ENCODE assay signal across 30 cellular contexts in the genomic region with DNA sequence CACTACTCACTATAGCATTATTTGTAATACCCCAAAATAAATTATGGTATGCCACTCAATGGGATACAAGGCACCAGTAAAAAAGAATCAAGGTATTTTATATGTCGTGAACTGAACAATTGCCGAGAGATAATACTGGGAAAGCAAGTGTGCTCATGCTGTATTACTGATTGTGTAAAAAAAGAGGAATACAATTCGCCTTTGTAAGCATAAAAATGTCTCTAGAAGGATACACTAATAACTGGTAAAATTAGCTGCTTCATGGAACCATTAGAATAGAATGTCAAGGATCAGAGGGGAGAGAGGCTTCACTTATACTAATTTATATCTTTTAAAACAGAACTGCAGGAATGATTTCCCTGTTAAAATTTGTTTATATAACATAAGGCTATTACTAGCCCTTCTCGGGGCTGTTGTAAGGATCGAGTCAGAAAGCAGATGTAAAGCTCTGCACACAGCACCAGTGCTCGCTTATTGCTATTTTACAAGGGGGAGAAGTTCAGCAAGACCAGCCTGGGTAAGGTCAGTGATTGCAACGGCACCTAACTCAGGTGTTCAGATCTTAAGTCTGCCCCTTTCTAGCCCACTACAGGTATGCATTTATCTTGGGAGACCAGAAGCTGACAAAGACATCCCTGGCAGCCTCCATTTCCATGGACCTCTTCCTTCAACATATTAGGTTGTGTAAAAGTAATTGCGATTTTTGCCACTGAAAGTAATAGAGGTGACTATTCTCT.
DNase-seq lines count a peak whose midpoint lies in the region; ATAC-seq and TF ChIP-seq lines count a peak whose summit lies in the region.
"Had no signal": no experiment of that assay in that cellular context is flagged by ENCODE, and none has a peak within 500 bp of the region (broad histone marks: within the 10 kb centered on the region; RNA-seq: fewer than 3 reads in every experiment).

No MANE protein-coding gene starts in this region.

- intact Hi-C loops in CD4-positive, alpha-beta memory T cell (cut with micrococcal nuclease): no loop called here

- H3K9me3 ChIP-seq in CD4-positive, alpha-beta memory T cell (ENCODE audit: control insufficient read depth in 1 of 2, low read length in 2 of 2): no peaks in the 10 kb centered on the region
- no peaks in the 10 kb centered on the region for H3K9me3 ChIP-seq in WERI-Rb-1 (ENCODE audit: severe bottlenecking)
- H3K9me3 ChIP-seq: prostate gland, sigmoid colon had no signal

- no peak for DNase-seq in CD4-positive, alpha-beta memory T cell
- DNase-seq in WERI-Rb-1 (no peak), anterior cingulate cortex (lab: John Stamatoyannopoulos, UW) (no peak), NCI-H1105 (lab: John Stamatoyannopoulos, UW) (no peak), D341Med (ENCODE audit: low spot score) (no peak), HuH-7.5 (ENCODE audit: low spot score) (no peak)
- DNase-seq in effector memory CD8-positive, alpha-beta T cell: no peak
- peak; percentile 11 for DNase-seq in stimulated activated CD8-positive, alpha-beta memory T cell treated with anti-CD3 and anti-CD28 coated beads, Interleukin-4, amount 100 ng/mL, for 48 hours
- DNase-seq: activated CD4-positive, alpha-beta T cell treated with anti-CD3 and anti-CD28 coated beads, Interleukin-2, amount 10 ng/mL, durations not matched to agents 7 days and 5 days; activated naive CD4-positive, alpha-beta T cell; activated T-cell treated with anti-CD3 and anti-CD28 coated beads, Interleukin-2, amount 50 U/mL, for 4 hours; H9; Kasumi-1; left ventricle myocardium superior; naive thymus-derived CD8-positive, alpha-beta T cell; NCI-H1436; NCI-H2081; NCI-H2227 treated with DMSO at 0.1 percent for 48 hours; NCI-H526; OCI-M1; sigmoid colon; stimulated activated CD4-positive, alpha-beta T cell treated with anti-CD3 and anti-CD28 coated beads, Interleukin-4, amount 100 ng/mL, for 1 hour; T-cell; trophoblast cell had no signal

- POLR2A ChIA-PET in CD4-positive, alpha-beta memory T cell (lab: Charles Lee; ENCODE audit: partially characterized antibody): no interaction called here

- H3K4me1 ChIP-seq in CD4-positive, alpha-beta memory T cell (ENCODE audit: insufficient read depth, low read length): no peaks in the 10 kb centered on the region
- H3K4me1 ChIP-seq: prostate gland had no signal

- peak overlapping the region in 4 of 7 donors; percentile 6 to 43 (median 17) for H3K27ac Mint-ChIP-seq in CD4-positive, alpha-beta memory T cell
- H3K27ac Mint-ChIP-seq in effector memory CD8-positive, alpha-beta T cell: peak overlapping the region; percentile 23 to 44
- H3K27ac Mint-ChIP-seq: activated CD4-positive, alpha-beta T cell treated with anti-CD3 and anti-CD28 coated beads, Interleukin-2, amount 10 ng/mL, durations not matched to agents 7 days and 5 days; mesothelial cell of epicardium; WTC11 had no signal

- peaks cover 49% of the 10 kb centered on the region for H3K36me3 ChIP-seq in CD4-positive, alpha-beta memory T cell (ENCODE audit: insufficient read depth, low read length)
- H3K36me3 ChIP-seq in WERI-Rb-1: peaks cover 41% of the 10 kb centered on the region

- H3K36me3 Mint-ChIP-seq in CD4-positive, alpha-beta memory T cell: peaks cover 29 to 83% of the 10 kb centered on the region in 2 donors
- H3K36me3 Mint-ChIP-seq in effector memory CD8-positive, alpha-beta T cell (ENCODE audit: insufficient read depth): peaks cover 62% of the 10 kb centered on the region

- H3K4me3 ChIP-seq in CD4-positive, alpha-beta memory T cell (ENCODE audit: low read length in 2 of 2): no peak overlapping the region
- no peak overlapping the region for H3K4me3 ChIP-seq in WERI-Rb-1 (ENCODE audit: low read depth, low read length)
- H3K4me3 ChIP-seq: coronary artery, GM12878, prostate gland, sigmoid colon had no signal

- no peaks in the 10 kb centered on the region for H3K9me3 Mint-ChIP-seq in CD4-positive, alpha-beta memory T cell
- no peaks in the 10 kb centered on the region for H3K9me3 Mint-ChIP-seq in effector memory CD8-positive, alpha-beta T cell
- H3K9me3 Mint-ChIP-seq: activated CD4-positive, alpha-beta T cell treated with anti-CD3 and anti-CD28 coated beads, Interleukin-2, amount 10 ng/mL, durations not matched to agents 7 days and 5 days; activated T-cell treated with anti-CD3 and anti-CD28 coated beads, Interleukin-2, amount 50 U/mL, for 4 hours; H9; mesothelial cell of epicardium; naive thymus-derived CD8-positive, alpha-beta T cell; T-cell; WTC11 had no signal

- no peak for ATAC-seq in effector memory CD8-positive, alpha-beta T cell (replicated peaks)
- ATAC-seq: activated T-cell treated with anti-CD3 and anti-CD28 coated beads, Interleukin-2, amount 50 U/mL, for 4 hours; GM12878; naive thymus-derived CD8-positive, alpha-beta T cell; T-cell; WTC11 had no signal

- no peak overlapping the region for H3K4me3 Mint-ChIP-seq in CD4-positive, alpha-beta memory T cell
- H3K4me3 Mint-ChIP-seq in effector memory CD8-positive, alpha-beta T cell: no peak overlapping the region
- H3K4me3 Mint-ChIP-seq: activated CD4-positive, alpha-beta T cell treated with anti-CD3 and anti-CD28 coated beads, Interleukin-2, amount 10 ng/mL, durations not matched to agents 7 days and 5 days; activated T-cell treated with anti-CD3 and anti-CD28 coated beads, Interleukin-2, amount 50 U/mL, for 4 hours; H9; mesothelial cell of epicardium; naive thymus-derived CD8-positive, alpha-beta T cell; T-cell; WTC11 had no signal

- CTCF ChIA-PET in CD4-positive, alpha-beta memory T cell (lab: Charles Lee; ENCODE audit: partially characterized antibody): no interaction called here

- no peak overlapping the region for H3K27ac ChIP-seq in CD4-positive, alpha-beta memory T cell (ENCODE audit: low read depth, low read length)
- H3K27ac ChIP-seq in WERI-Rb-1: peak overlapping the region; percentile 58
- H3K27ac ChIP-seq: C4-2B, prostate gland, sigmoid colon had no signal

- H3K27me3 Mint-ChIP-seq in CD4-positive, alpha-beta memory T cell: no peaks in the 10 kb centered on the region
- H3K27me3 Mint-ChIP-seq in effector memory CD8-positive, alpha-beta T cell: no peaks in the 10 kb centered on the region
- H3K27me3 Mint-ChIP-seq: activated CD4-positive, alpha-beta T cell treated with anti-CD3 and anti-CD28 coated beads, Interleukin-2, amount 10 ng/mL, durations not matched to agents 7 days and 5 days; naive thymus-derived CD8-positive, alpha-beta T cell; T-cell had no signal

- TF ChIP-seq CTCF in WERI-Rb-1 (IDR thresholded peaks at IDR 0.05; ENCODE audit: low read depth, low read length): no peak

- no peaks in the 10 kb centered on the region for H3K27me3 ChIP-seq in CD4-positive, alpha-beta memory T cell (ENCODE audit: insufficient read depth, low read length)
- no peaks in the 10 kb centered on the region for H3K27me3 ChIP-seq in WERI-Rb-1 (ENCODE audit: insufficient read depth, low read depth, severe bottlenecking)
- H3K27me3 ChIP-seq: sigmoid colon had no signal

- H3K4me1 Mint-ChIP-seq in CD4-positive, alpha-beta memory T cell: no peaks in the 10 kb centered on the region
- H3K4me1 Mint-ChIP-seq in effector memory CD8-positive, alpha-beta T cell (ENCODE audit: low read depth in 2 of 2): peaks cover 0 to 11% of the 10 kb centered on the region in 2 donors
- H3K4me1 Mint-ChIP-seq: activated CD4-positive, alpha-beta T cell treated with anti-CD3 and anti-CD28 coated beads, Interleukin-2, amount 10 ng/mL, durations not matched to agents 7 days and 5 days; H9; T-cell; WTC11 had no signal
